Comparison of ENCODE assay signal across 1 cellular context in the genomic region with DNA sequence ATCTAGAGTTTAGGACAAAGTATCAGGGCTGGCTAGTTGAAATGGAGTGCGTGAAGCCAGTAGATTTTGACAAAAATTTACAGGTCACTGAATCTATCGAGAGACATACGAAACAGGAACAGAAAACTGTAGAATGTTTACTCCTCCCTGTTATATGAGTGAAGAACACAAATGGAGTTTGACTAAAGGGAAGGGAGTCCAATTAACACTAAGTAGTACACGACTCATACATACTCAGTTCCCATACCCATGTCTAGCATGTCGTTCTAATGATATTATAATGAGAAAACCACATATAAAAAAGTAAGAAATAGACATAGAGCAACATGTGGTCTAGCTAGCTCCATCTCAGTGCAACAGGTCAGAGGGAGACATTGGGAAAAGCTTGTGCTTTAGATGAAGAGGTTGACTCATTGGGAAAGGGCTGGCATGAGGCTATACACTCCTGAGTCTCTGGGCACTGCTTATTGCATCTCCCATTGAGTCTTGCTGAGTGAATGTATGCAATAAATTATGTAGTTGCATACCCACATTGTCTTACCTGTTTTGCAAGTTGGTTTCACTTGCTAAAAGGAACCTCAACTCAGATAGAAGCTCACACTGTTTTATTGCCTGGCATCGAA.
TF ChIP-seq lines count a peak whose summit lies in the region.

No MANE protein-coding gene starts in this region.

TF ChIP-seq in WTC11, 78 proteins besides CTCF, POLR2A, EP300 and RAD21 (continued from another document):
- TF ChIP-seq ERG (CRISPR knock-in tag; IDR thresholded peaks at IDR 0.05) (no peak), ZNF219 (CRISPR knock-in tag; IDR thresholded peaks at IDR 0.05; ENCODE audit: borderline replicate concordance) (no peak), AFF4 (CRISPR knock-in tag; IDR thresholded peaks at IDR 0.05; ENCODE audit: borderline replicate concordance) (no peak), CREM (CRISPR knock-in tag; IDR thresholded peaks at IDR 0.05) (no peak)
- TF ChIP-seq, protein P1, sequence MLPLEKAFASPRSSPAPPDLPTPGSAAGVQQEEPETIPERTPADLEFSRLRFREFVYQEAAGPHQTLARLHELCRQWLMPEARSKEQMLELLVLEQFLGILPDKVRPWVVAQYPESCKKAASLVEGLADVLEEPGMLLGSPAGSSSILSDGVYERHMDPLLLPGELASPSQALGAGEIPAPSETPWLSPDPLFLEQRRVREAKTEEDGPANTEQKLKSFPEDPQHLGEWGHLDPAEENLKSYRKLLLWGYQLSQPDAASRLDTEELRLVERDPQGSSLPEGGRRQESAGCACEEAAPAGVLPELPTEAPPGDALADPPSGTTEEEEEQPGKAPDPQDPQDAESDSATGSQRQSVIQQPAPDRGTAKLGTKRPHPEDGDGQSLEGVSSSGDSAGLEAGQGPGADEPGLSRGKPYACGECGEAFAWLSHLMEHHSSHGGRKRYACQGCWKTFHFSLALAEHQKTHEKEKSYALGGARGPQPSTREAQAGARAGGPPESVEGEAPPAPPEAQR (CRISPR knock-in tag; IDR thresholded peaks at IDR 0.05): no peak
